ENCODE assay signal across 29 cellular contexts in genomic region chr7:115211171-115211570, GRCh38.
"Had no signal": no experiment of that assay in that cellular context is flagged by ENCODE, and none has a peak within 500 bp of the region (broad histone marks: within the 10 kb centered on the region; RNA-seq: fewer than 3 reads in every experiment).

No MANE protein-coding gene starts in this region.

- H3K9me3 ChIP-seq: ascending aorta, gastrocnemius medialis had no signal

- H3K27ac ChIP-seq: ascending aorta, breast epithelium, cardiac muscle cell, coronary artery, esophagus muscularis mucosa, foreskin keratinocyte, gastrocnemius medialis, WERI-Rb-1 had no signal

- H3K27me3 ChIP-seq: ascending aorta, breast epithelium, cardiac muscle cell, esophagus muscularis mucosa, foreskin keratinocyte, gastrocnemius medialis had no signal

- H3K36me3 ChIP-seq: ascending aorta, breast epithelium, cardiac muscle cell, esophagus muscularis mucosa, gastrocnemius medialis, WERI-Rb-1 had no signal

- ATAC-seq: activated CD4-positive, CD25-positive, alpha-beta regulatory T cell treated with anti-CD3 and anti-CD28 coated beads, Interleukin-2, amount 50 U/mL, for 24 hours; activated naive CD4-positive, alpha-beta T cell treated with anti-CD3 and anti-CD28 coated beads, Interleukin-2, amount 50 U/mL, for 72 hours; activated T-cell treated with anti-CD3 and anti-CD28 coated beads, Interleukin-2, amount 50 U/mL, for 72 hours; effector memory CD8-positive, alpha-beta T cell; foreskin keratinocyte; gastrocnemius medialis; T-helper 17 cell had no signal

- H3K4me1 ChIP-seq: ascending aorta, breast epithelium, esophagus muscularis mucosa, foreskin keratinocyte, gastrocnemius medialis had no signal

- H3K4me3 ChIP-seq: ascending aorta, breast epithelium, cardiac muscle cell, coronary artery, esophagus muscularis mucosa, gastrocnemius medialis had no signal

- DNase-seq: activated B cell treated with CpG ODN at 0.5 μM for 24 hours; activated CD4-positive, alpha-beta memory T cell treated with anti-CD3 and anti-CD28 coated beads, Interleukin-2, amount 10 ng/mL, durations not matched to agents 7 days and 5 days; activated CD4-positive, alpha-beta T cell treated with anti-CD3 and anti-CD28 coated beads for 48 hours; activated CD4-positive, alpha-beta T cell treated with anti-CD3 and anti-CD28 coated beads, Interleukin-2, amount 50 U/mL, for 4 hours; activated CD8-positive, alpha-beta memory T cell treated with anti-CD3 and anti-CD28 coated beads, Interleukin-2, amount 50 U/mL, for 48 hours; activated gamma-delta T cell; activated naive CD4-positive, alpha-beta T cell; activated naive CD4-positive, alpha-beta T cell treated with anti-CD3 and anti-CD28 coated beads, Interleukin-2, amount 10 ng/mL, durations not matched to agents 7 days and 5 days; activated naive CD8-positive, alpha-beta T cell treated with anti-CD3 and anti-CD28 coated beads, Interleukin-2, amount 10 ng/mL, durations not matched to agents 7 days and 5 days; activated T-cell treated with anti-CD3 and anti-CD28 coated beads for 4 hours; activated T-cell treated with anti-CD3 and anti-CD28 coated beads, Interleukin-2, amount 50 U/mL, for 24 hours; activated T-cell treated with anti-CD3 and anti-CD28 coated beads, Interleukin-2, amount 50 U/mL, for 72 hours; effector CD4-positive, alpha-beta T cell; effector memory CD8-positive, alpha-beta T cell; erythroblast; foreskin keratinocyte; gastrocnemius medialis; glutamatergic neuron; T-helper 1 cell; T-helper 17 cell; T1000; WERI-Rb-1 had no signal
